ENCODE assay signal across 9 cellular contexts in the genomic region with DNA sequence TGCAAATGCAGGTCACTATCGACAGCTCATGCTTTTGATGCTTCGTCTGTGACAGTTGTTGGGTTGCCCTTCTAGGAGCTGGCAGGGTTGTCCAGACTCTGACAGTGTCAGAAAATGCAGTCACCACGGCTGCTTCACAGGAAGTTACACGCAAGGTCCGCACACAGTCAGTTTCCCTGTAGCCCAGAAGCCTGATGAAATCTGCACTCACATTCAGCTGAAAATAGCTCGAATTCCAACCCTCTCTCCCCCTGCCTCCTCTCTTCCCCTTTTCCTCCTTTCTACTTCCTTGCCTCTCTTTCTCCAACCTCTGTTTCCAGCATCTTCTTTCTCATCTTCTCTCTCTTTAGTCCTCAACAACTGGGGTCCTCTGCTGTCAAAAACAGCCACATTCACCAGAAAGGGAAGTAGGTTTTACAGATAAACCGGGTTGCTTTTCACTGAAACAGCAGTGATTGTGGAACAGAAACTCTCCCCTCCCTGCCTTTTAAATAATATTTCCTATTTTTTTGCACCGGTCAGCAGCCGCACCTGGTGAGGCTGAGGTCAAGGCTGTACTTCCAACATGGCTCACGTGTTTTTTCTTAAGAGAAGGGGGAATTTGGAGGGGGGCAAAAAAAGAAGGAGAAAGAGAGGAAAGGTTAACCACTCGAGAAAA.
DNase-seq lines count a peak whose midpoint lies in the region; ATAC-seq, FAIRE-seq and TF ChIP-seq lines count a peak whose summit lies in the region.
"Had no signal": no experiment of that assay in that cellular context is flagged by ENCODE, and none has a peak within 500 bp of the region (broad histone marks: within the 10 kb centered on the region; RNA-seq: fewer than 3 reads in every experiment).

No MANE protein-coding gene starts in this region.

- no peaks in the 10 kb centered on the region for H3K9me3 Mint-ChIP-seq in neural crest cell

- H3K36me3 Mint-ChIP-seq in neural crest cell (ENCODE audit: low read depth): no peaks in the 10 kb centered on the region

- H3K27me3 Mint-ChIP-seq in neural crest cell (ENCODE audit: low read depth): no peaks in the 10 kb centered on the region

- H3K27ac Mint-ChIP-seq in neural crest cell (ENCODE audit: unreplicated experiment): peak overlapping the region; percentile 12

- peaks cover 11% of the 10 kb centered on the region for H3K4me1 Mint-ChIP-seq in neural crest cell

- H3K4me3 Mint-ChIP-seq in neural crest cell: no peak overlapping the region

- FAIRE-seq in HTR-8/SVneo (lab: Jason Lieb, UNC): no peak

- ATAC-seq in GM21423 (IDR thresholded peaks at IDR 0.05; ENCODE audit: unreplicated experiment) (no peak), GM21390 (IDR thresholded peaks at IDR 0.05; ENCODE audit: unreplicated experiment) (no peak)

- DNase-seq in GM04504 (ENCODE audit: low read depth) (peak; percentile 30), HTR-8/SVneo (ENCODE audit: insufficient read length, low spot score) (peak; percentile 34), epithelial cell of prostate (ENCODE audit: low read depth, low spot score) (no peak), neural crest cell (ENCODE audit: low read depth, low spot score) (no peak), HuH-7 (ENCODE audit: low spot score) (no peak), NCI-H510A (lab: John Stamatoyannopoulos, UW) (no peak)

- TF ChIP-seq CTCF in neural crest cell (conservative IDR thresholded peaks at IDR 0.05): no peak

- H3K27ac ChIP-seq in epithelial cell of prostate: peak overlapping the region; percentile 27
- H3K27ac ChIP-seq: HL-60 had no signal

Comparison
In these comparisons a context has a peak if more than half of its experiments do, and no peak if none do; other contexts are left out.
1. DNase-seq: peak in GM04504 (single experiment) and HTR-8/SVneo (single experiment); none in epithelial cell of prostate (single experiment), neural crest cell (single experiment), HuH-7 (single experiment) and NCI-H510A (single experiment).